ENCODE assay signal across 9 cellular contexts in genomic region chr2:232363784-232364615, GRCh38. TPM values are rescaled to one million over a fixed set of nuclear protein-coding genes. Genes with fewer than 3 reads are reported as not detected.
A peak's percentile ranks its signal among the peaks of the same experiment; 100 is the strongest.
DNase-seq lines count a peak whose midpoint lies in the region; ATAC-seq, FAIRE-seq and TF ChIP-seq lines count a peak whose summit lies in the region.
"Had no signal": no experiment of that assay in that cellular context is flagged by ENCODE, and none has a peak within 500 bp of the region (broad histone marks: within the 10 kb centered on the region; RNA-seq: fewer than 3 reads in every experiment).

No MANE protein-coding gene starts in this region.

- intact Hi-C loops in psoas muscle (cut with DNase I) = no loop called here

- no peak overlapping the region for H3K9ac ChIP-seq in astrocyte (ENCODE audit: low read length)

- FAIRE-seq in astrocyte (lab: Jason Lieb, UNC) (no peak), GM12892 (lab: Jason Lieb, UNC) (no peak)
- FAIRE-seq: keratinocyte had no signal

- peaks cover 11% of the 10 kb centered on the region for H3K4me1 Mint-ChIP-seq in astrocyte (ENCODE audit: low read depth, unreplicated experiment)

- no peak overlapping the region for H3K4me2 ChIP-seq in astrocyte (ENCODE audit: low read length)

- no peaks in the 10 kb centered on the region for H3K36me3 ChIP-seq in KOPT-K1 (ENCODE audit: insufficient read depth, low read length)
- no peaks in the 10 kb centered on the region for H3K36me3 ChIP-seq in astrocyte (ENCODE audit: insufficient read depth, low read length)
- no peaks in the 10 kb centered on the region for H3K36me3 ChIP-seq in psoas muscle (ENCODE audit: insufficient read depth in 1 of 2, low read depth in 1 of 2)

- DNase-seq in GM10266 (ENCODE audit: extremely low spot score) (peak; percentile 63), astrocyte (ENCODE audit: low read depth) (no peak), psoas muscle (peak in 1 of 2 donors; percentile 26), GM12892 (ENCODE audit: insufficient read length) (no peak), NCI-H446 treated with DMSO at 0.1 percent for 48 hours (lab: John Stamatoyannopoulos, UW) (no peak), cerebellum (ENCODE audit: low spot score) (no peak)

- H3K79me2 ChIP-seq in astrocyte (ENCODE audit: insufficient read depth, low read length) = no peaks in the 10 kb centered on the region

- H3K4me3 ChIP-seq in astrocyte (ENCODE audit: insufficient read depth, low read depth, low read length) = no peak overlapping the region
- peak overlapping the region; percentile 6 for H3K4me3 ChIP-seq in psoas muscle

- H3K27ac Mint-ChIP-seq in astrocyte (ENCODE audit: unreplicated experiment) = peak overlapping the region; percentile 72

- H3K27me3 ChIP-seq in astrocyte (ENCODE audit: insufficient read depth, low read length) = no peaks in the 10 kb centered on the region
- H3K27me3 ChIP-seq in psoas muscle (ENCODE audit: insufficient read depth in 3 of 3, low read length in 2 of 3) = no peaks in the 10 kb centered on the region

- H3K27me3 Mint-ChIP-seq in astrocyte (ENCODE audit: low read depth, unreplicated experiment) = peaks cover 4% of the 10 kb centered on the region

- TF ChIP-seq POLR2A in GM12892 (IDR thresholded peaks at IDR 0.05; ENCODE audit: low read depth, low read length) = no peak

- H3K9me3 Mint-ChIP-seq in astrocyte (ENCODE audit: unreplicated experiment) = peaks cover 3% of the 10 kb centered on the region

- H2AFZ ChIP-seq in astrocyte (ENCODE audit: low read depth, low read length) = no peak overlapping the region

- peak overlapping the region; percentile 69 for H3K27ac ChIP-seq in KOPT-K1 (ENCODE audit: low read depth, low read length, poor library complexity, severe bottlenecking)
- H3K27ac ChIP-seq in astrocyte (ENCODE audit: low read depth, low read length) = no peak overlapping the region
- H3K27ac ChIP-seq in psoas muscle = no peak overlapping the region

- H3K4me3 Mint-ChIP-seq in astrocyte (ENCODE audit: unreplicated experiment) = no peak overlapping the region

- no peak for ATAC-seq in psoas muscle
- ATAC-seq in HG03521 (IDR thresholded peaks at IDR 0.05; ENCODE audit: unreplicated experiment) = no peak

- WGBS in psoas muscle, 3 donors = 70 to 73% (median 72%) methylated on average over 14 of the region's 14 CpGs

- H3K9me3 ChIP-seq in KOPT-K1 (ENCODE audit: insufficient read depth, low read length, poor library complexity, severe bottlenecking) (peaks cover 15% of the 10 kb centered on the region), astrocyte (ENCODE audit: insufficient read depth, low read depth, low read length) (no peaks in the 10 kb centered on the region), psoas muscle (no peaks in the 10 kb centered on the region)

- no peaks in the 10 kb centered on the region for H4K20me1 ChIP-seq in astrocyte (ENCODE audit: insufficient read depth, low read length)

- TF ChIP-seq CTCF in GM10266 (IDR thresholded peaks at IDR 0.05; ENCODE audit: control insufficient read depth, insufficient read depth, low read depth, missing control alignments) (no peak), astrocyte (IDR thresholded peaks at IDR 0.05; ENCODE audit: insufficient read depth, low read depth, low read length) (no peak), psoas muscle (IDR thresholded peaks at IDR 0.05) (no peak)

- H3K36me3 Mint-ChIP-seq in astrocyte (ENCODE audit: low read depth, unreplicated experiment) = no peaks in the 10 kb centered on the region

- H3K4me1 ChIP-seq in astrocyte (ENCODE audit: insufficient read depth, low read length) (peaks cover 5% of the 10 kb centered on the region), psoas muscle (no peaks in the 10 kb centered on the region)

RNA-seq across cellular contexts. Expression of gene ALPP, which starts 14.6 kb away (rescaled TPM):
- total RNA-seq in astrocyte (0.32 TPM in 1 of 2 replicates, not detected in the other), psoas muscle (not detected), cerebellum (not detected)
- not detected for polyA plus RNA-seq in psoas muscle
- 0.59 TPM for polyA plus RNA-seq in GM12892 (2012; ENCODE audit: missing spikeins)
- polyA plus RNA-seq: keratinocyte had no signal

RNA-seq across cellular contexts. Expression of gene ALPG, which starts 42.6 kb away (rescaled TPM):
- 0.19 and 0.27 TPM in 2 replicates for total RNA-seq in astrocyte
- not detected for total RNA-seq in psoas muscle
- polyA plus RNA-seq in psoas muscle = not detected
- polyA plus RNA-seq in GM12892 (2012; ENCODE audit: missing spikeins) = not detected
- not detected for total RNA-seq in cerebellum
- polyA plus RNA-seq: keratinocyte had no signal
